Comparison of ENCODE assay signal across 2 cellular contexts in genomic region chr6:31728767-31729514, GRCh38.
TF ChIP-seq lines count a peak whose summit lies in the region.

TSS of gene DDAH2 (minus strand) at chr6:31729299. CDS start at chr6:31729161, 138 bp downstream.

TF ChIP-seq in IMR-90, 13 proteins besides CTCF, POLR2A, EP300 and RAD21 (continued from another document):
- TF ChIP-seq MAZ (IDR thresholded peaks at IDR 0.05; ENCODE audit: borderline replicate concordance, low read depth, low read length): no peak; the same call in 1 of the 2 replicates
- TF ChIP-seq MAFK (IDR thresholded peaks at IDR 0.05; ENCODE audit: low read depth, low read length): no peak
- no peak for TF ChIP-seq ELK1 (IDR thresholded peaks at IDR 0.05; ENCODE audit: borderline replicate concordance, low read depth, low read length)
- no peak for TF ChIP-seq CHD1 (IDR thresholded peaks at IDR 0.05; ENCODE audit: low read depth, low read length)
- TF ChIP-seq MXI1 (IDR thresholded peaks at IDR 0.05; ENCODE audit: borderline replicate concordance, low read depth, low read length): no peak
- TF ChIP-seq BHLHE40 (IDR thresholded peaks at IDR 0.05; ENCODE audit: low read depth, low read length): no peak
- no peak for TF ChIP-seq FOS (IDR thresholded peaks at IDR 0.05; ENCODE audit: low read depth, low read length)
- no peak for TF ChIP-seq SMC3 (IDR thresholded peaks at IDR 0.05; ENCODE audit: low read depth, low read length)

TF ChIP-seq in liver, 16 proteins besides CTCF, POLR2A, EP300 and RAD21 (continued from another document):
- TF ChIP-seq YY1 (IDR thresholded peaks at IDR 0.05): no peak
- no peak for TF ChIP-seq SP1 (IDR thresholded peaks at IDR 0.05)
- TF ChIP-seq JUND (IDR thresholded peaks at IDR 0.05): no peak
- TF ChIP-seq REST (IDR thresholded peaks at IDR 0.05): no peak
- TF ChIP-seq MAX (IDR thresholded peaks at IDR 0.05): no peak
- no peak for TF ChIP-seq HNF4A (conservative IDR thresholded peaks at IDR 0.05)
